Comparison of ENCODE assay signal across 7 cellular contexts in genomic region chr11:107136892-107137291, GRCh38.
"Had no signal": no experiment of that assay in that cellular context is flagged by ENCODE, and none has a peak within 500 bp of the region (broad histone marks: within the 10 kb centered on the region; RNA-seq: fewer than 3 reads in every experiment).

No MANE protein-coding gene starts in this region.

- FAIRE-seq: GM12878, GM12891, GM12892, GM18507, GM19239 had no signal

- H3K4me3 ChIP-seq: GM12878 had no signal

- DNase-seq: GDM1, GF-D8 had no signal

- ATAC-seq: GM12878 had no signal
